Comparison of ENCODE assay signal across 22 cellular contexts in genomic region chr7:157817433-157817832, GRCh38.
"Had no signal": no experiment of that assay in that cellular context is flagged by ENCODE, and none has a peak within 500 bp of the region (broad histone marks: within the 10 kb centered on the region; RNA-seq: fewer than 3 reads in every experiment).

No MANE protein-coding gene starts in this region.

- H3K9me3 ChIP-seq: adrenal gland, Peyer's patch, SJCRH30, SK-N-SH had no signal

- H3K4me3 ChIP-seq: adrenal gland, breast epithelium, Peyer's patch, SJCRH30 had no signal

- H3K4me1 ChIP-seq: adrenal gland, breast epithelium, Peyer's patch, SJCRH30 had no signal

- H3K27me3 ChIP-seq: adrenal gland, Peyer's patch, SJCRH30 had no signal

- H3K27ac ChIP-seq: adrenal gland, breast epithelium, Peyer's patch, RWPE1, SJCRH30, VCaP had no signal

- H3K36me3 Mint-ChIP-seq: activated naive CD8-positive, alpha-beta T cell treated with anti-CD3 and anti-CD28 coated beads, Interleukin-2, amount 10 ng/mL, durations not matched to agents 7 days and 5 days had no signal

- H3K4me2 ChIP-seq: SK-N-SH had no signal

- DNase-seq: activated CD4-positive, alpha-beta T cell treated with anti-CD3 and anti-CD28 coated beads for 36 hours; activated CD8-positive, alpha-beta memory T cell treated with anti-CD3 and anti-CD28 coated beads, Interleukin-2, amount 50 U/mL, for 4 hours; activated CD8-positive, alpha-beta T cell treated with anti-CD3 and anti-CD28 coated beads for 36 hours; activated naive CD4-positive, alpha-beta T cell treated with anti-CD3 and anti-CD28 coated beads, Interleukin-2, amount 50 U/mL, for 16 hours; activated naive CD8-positive, alpha-beta T cell treated with anti-CD3 and anti-CD28 coated beads, Interleukin-2, amount 10 ng/mL, durations not matched to agents 7 days and 5 days; adrenal gland; anterior cingulate cortex; Kasumi-1; NCI-H1105 treated with DMSO at 0.1 percent for 48 hours; NCI-H1436 treated with DMSO at 0.1 percent for 48 hours; NCI-H187 treated with DMSO at 0.1 percent for 48 hours; NCI-H2081 treated with DMSO at 0.1 percent for 48 hours; NCI-H446; NCI-H524; Peyer's patch; Right ventricle myocardium superior; SJCRH30; SK-N-SH; T-helper 1 cell had no signal

- H3K4me3 Mint-ChIP-seq: activated CD4-positive, alpha-beta T cell treated with anti-CD3 and anti-CD28 coated beads for 36 hours; activated CD8-positive, alpha-beta T cell treated with anti-CD3 and anti-CD28 coated beads for 36 hours; activated naive CD8-positive, alpha-beta T cell treated with anti-CD3 and anti-CD28 coated beads, Interleukin-2, amount 10 ng/mL, durations not matched to agents 7 days and 5 days had no signal

- H3K27ac Mint-ChIP-seq: activated CD4-positive, alpha-beta T cell treated with anti-CD3 and anti-CD28 coated beads for 36 hours; activated CD8-positive, alpha-beta T cell treated with anti-CD3 and anti-CD28 coated beads for 36 hours; activated naive CD8-positive, alpha-beta T cell treated with anti-CD3 and anti-CD28 coated beads, Interleukin-2, amount 10 ng/mL, durations not matched to agents 7 days and 5 days had no signal

- H3K4me1 Mint-ChIP-seq: activated naive CD8-positive, alpha-beta T cell treated with anti-CD3 and anti-CD28 coated beads, Interleukin-2, amount 10 ng/mL, durations not matched to agents 7 days and 5 days had no signal

- ATAC-seq: activated CD4-positive, alpha-beta T cell treated with anti-CD3 and anti-CD28 coated beads for 36 hours; activated CD8-positive, alpha-beta T cell treated with anti-CD3 and anti-CD28 coated beads for 36 hours had no signal

- H3K27me3 Mint-ChIP-seq: activated CD4-positive, alpha-beta T cell treated with anti-CD3 and anti-CD28 coated beads for 36 hours; activated CD8-positive, alpha-beta T cell treated with anti-CD3 and anti-CD28 coated beads for 36 hours; activated naive CD8-positive, alpha-beta T cell treated with anti-CD3 and anti-CD28 coated beads, Interleukin-2, amount 10 ng/mL, durations not matched to agents 7 days and 5 days had no signal

- H3K36me3 ChIP-seq: adrenal gland, breast epithelium, Peyer's patch, SJCRH30 had no signal

- H3K9ac ChIP-seq: SK-N-SH had no signal

- H3K9me3 Mint-ChIP-seq: activated CD8-positive, alpha-beta T cell treated with anti-CD3 and anti-CD28 coated beads for 36 hours had no signal
